In genomic region chr12:20018406-20018805, GRCh38 we compare ENCODE assay signal across 20 cellular contexts.
DNase-seq lines count a peak whose midpoint lies in the region; ATAC-seq, FAIRE-seq and TF ChIP-seq lines count a peak whose summit lies in the region.
"Had no signal": no experiment of that assay in that cellular context is flagged by ENCODE, and none has a peak within 500 bp of the region (broad histone marks: within the 10 kb centered on the region; RNA-seq: fewer than 3 reads in every experiment).

No MANE protein-coding gene starts in this region.

- TF ChIP-seq RAD21 in GM12878 (IDR thresholded peaks at IDR 0.05; ENCODE audit: insufficient read depth, low read depth, low read length), result no peak

- H3K36me3 ChIP-seq in GM12878 (ENCODE audit: control insufficient read depth in 2 of 2, insufficient read depth in 2 of 2, low read length in 1 of 2), result no peaks in the 10 kb centered on the region
- no peaks in the 10 kb centered on the region for H3K36me3 ChIP-seq in small intestine (ENCODE audit: control insufficient read depth in 2 of 2, insufficient read depth in 2 of 2, low read length in 2 of 2)

- DNase-seq in DMS53 (lab: John Stamatoyannopoulos, UW) (peak; percentile 96), LoVo (ENCODE audit: low spot score) (peak; percentile 80), GM12878 (ENCODE audit: low read depth, low spot score) (no peak), small intestine (peak; percentile 93), globus pallidus (ENCODE audit: low spot score) (no peak), SIG-M5 treated with dmso at 0.1 percent for 504 hours (lab: John Stamatoyannopoulos, UW; ENCODE audit: unreplicated experiment) (no peak)
- DNase-seq: ACHN, AML-193, GF-D8, H9, MV-4-11, NCI-H1436, NCI-H2029 treated with DMSO at 0.1 percent for 48 hours, NCI-H446 treated with DMSO at 0.1 percent for 48 hours, PC-3, SIG-M5 had no signal

- H3K9me3 ChIP-seq in GM12878 (replicated peaks; ENCODE audit: control insufficient read depth, insufficient read depth, low read length), result no peaks in the 10 kb centered on the region
- no peaks in the 10 kb centered on the region for H3K9me3 ChIP-seq in small intestine (ENCODE audit: control insufficient read depth, low read depth)

- H4K20me1 ChIP-seq in GM12878 (ENCODE audit: control insufficient read depth, insufficient read depth), result no peaks in the 10 kb centered on the region

- in situ Hi-C loops in GM12878 (cut with MboI), result no loop called here

- H2AFZ ChIP-seq in GM12878 (ENCODE audit: control insufficient read depth, low read depth, low read length), result no peak overlapping the region

- H3K79me2 ChIP-seq in GM12878 (ENCODE audit: control insufficient read depth, insufficient read depth, low read length), result no peaks in the 10 kb centered on the region

- no TSS peak for BruUV-seq in GM12878 (replicated peaks; lab: Mats Ljungman, UMichigan)

- FAIRE-seq in GM12878 (lab: Jason Lieb, UNC), result no peak
- no peak for FAIRE-seq in small intestine (lab: Jason Lieb, UNC)
- FAIRE-seq: GM19239 had no signal

- H3K4me2 ChIP-seq in GM12878 (ENCODE audit: control insufficient read depth, insufficient read depth), result no peak overlapping the region

- no peak for TF ChIP-seq EP300 in GM12878 (IDR thresholded peaks at IDR 0.05; ENCODE audit: borderline replicate concordance in 1 of 2, control insufficient read depth in 1 of 2, low read depth in 2 of 2, low read length in 2 of 2)

- H3K4me1 ChIP-seq in GM12878 (ENCODE audit: control insufficient read depth, insufficient read depth, low read length), result no peaks in the 10 kb centered on the region
- no peaks in the 10 kb centered on the region for H3K4me1 ChIP-seq in small intestine (ENCODE audit: control insufficient read depth in 2 of 2, insufficient read depth in 1 of 2, low read depth in 1 of 2, low read length in 1 of 2)

- H3K4me3 ChIP-seq in GM12878 (no peak overlapping the region), small intestine (ENCODE audit: low read depth in 1 of 2, low read length in 2 of 2) (no peak overlapping the region)

- CTCF ChIA-PET in GM12878 (lab: Yijun Ruan, JAX), result interaction anchor here (0.6 kb wide), 1 partner anchor 60 kb away, joined by 3 read pairs; no protein-coding TSS in a partner anchor

- H3K27me3 ChIP-seq in GM12878 (replicated peaks in 1 of 2; ENCODE audit: control insufficient read depth in 2 of 2, insufficient read depth in 2 of 2, low read length in 1 of 2) (no peaks in the 10 kb centered on the region), small intestine (ENCODE audit: control insufficient read depth in 2 of 2, insufficient read depth in 2 of 2, low read length in 2 of 2) (no peaks in the 10 kb centered on the region)

- RAD21 ChIA-PET in GM12878 (lab: Charles Lee; ENCODE audit: unreplicated experiment), result no interaction called here

- H3K27ac ChIP-seq in GM12878 (ENCODE audit: control insufficient read depth, insufficient read depth) (no peak overlapping the region), small intestine (ENCODE audit: low read depth in 1 of 2, low read length in 1 of 2) (no peak overlapping the region)
- H3K27ac ChIP-seq: C4-2B, RWPE1 had no signal

- POLR2A ChIA-PET in GM12878 (lab: Charles Lee), result no interaction called here

- TF ChIP-seq POLR2A in GM12878 (IDR thresholded peaks at IDR 0.05; ENCODE audit: low read depth, low read length), result no peak

- no peak for TF ChIP-seq CTCF in GM12878 (IDR thresholded peaks at IDR 0.05 in 2 of 3, conservative IDR thresholded peaks at IDR 0.05 in 1 of 3; ENCODE audit: control insufficient read depth in 2 of 3, extremely low read depth in 1 of 3, insufficient read depth in 1 of 3, low read depth in 3 of 3, low read length in 3 of 3)

- SMC1A ChIA-PET in GM12878 (lab: Charles Lee; ENCODE audit: uncharacterized antibody, unreplicated experiment), result no interaction called here

- WGBS in GM12878 (ENCODE audit: insufficient coverage, insufficient replicate concordance, low lambda C conversion rate, missing lambda C conversion rate), result 0% methylated on average over 3 of the region's 3 CpGs
- 3 to 42% (median 19%) methylated on average over 3 of the region's 3 CpGs for WGBS in small intestine, 3 donors

- no peak overlapping the region for H3K9ac ChIP-seq in GM12878 (ENCODE audit: control insufficient read depth, insufficient read depth, low read length)

- ATAC-seq in GM12878 (no peak), HG03039 (IDR thresholded peaks at IDR 0.05; ENCODE audit: unreplicated experiment) (no peak)
- ATAC-seq: PC-3 had no signal

- intact Hi-C loops in GM12878 (cut with micrococcal nuclease; ENCODE audit: unreplicated experiment), result no loop called here

TF ChIP-seq in GM12878, 131 proteins besides CTCF, POLR2A, EP300 and RAD21:
- TF ChIP-seq ZNF384 (IDR thresholded peaks at IDR 0.05; ENCODE audit: borderline replicate concordance, low read depth, low read length) (peak; percentile 19; the same call in 1 of the 2 replicates), ZNF207 (IDR thresholded peaks at IDR 0.05; ENCODE audit: borderline replicate concordance) (no peak), KDM1A (IDR thresholded peaks at IDR 0.05; ENCODE audit: borderline replicate concordance) (no peak), SMAD1 (IDR thresholded peaks at IDR 0.05; ENCODE audit: low read depth, partially characterized antibody) (no peak), CHD1 (IDR thresholded peaks at IDR 0.05; ENCODE audit: low read depth, low read length) (no peak)
- TF ChIP-seq, protein P1, sequence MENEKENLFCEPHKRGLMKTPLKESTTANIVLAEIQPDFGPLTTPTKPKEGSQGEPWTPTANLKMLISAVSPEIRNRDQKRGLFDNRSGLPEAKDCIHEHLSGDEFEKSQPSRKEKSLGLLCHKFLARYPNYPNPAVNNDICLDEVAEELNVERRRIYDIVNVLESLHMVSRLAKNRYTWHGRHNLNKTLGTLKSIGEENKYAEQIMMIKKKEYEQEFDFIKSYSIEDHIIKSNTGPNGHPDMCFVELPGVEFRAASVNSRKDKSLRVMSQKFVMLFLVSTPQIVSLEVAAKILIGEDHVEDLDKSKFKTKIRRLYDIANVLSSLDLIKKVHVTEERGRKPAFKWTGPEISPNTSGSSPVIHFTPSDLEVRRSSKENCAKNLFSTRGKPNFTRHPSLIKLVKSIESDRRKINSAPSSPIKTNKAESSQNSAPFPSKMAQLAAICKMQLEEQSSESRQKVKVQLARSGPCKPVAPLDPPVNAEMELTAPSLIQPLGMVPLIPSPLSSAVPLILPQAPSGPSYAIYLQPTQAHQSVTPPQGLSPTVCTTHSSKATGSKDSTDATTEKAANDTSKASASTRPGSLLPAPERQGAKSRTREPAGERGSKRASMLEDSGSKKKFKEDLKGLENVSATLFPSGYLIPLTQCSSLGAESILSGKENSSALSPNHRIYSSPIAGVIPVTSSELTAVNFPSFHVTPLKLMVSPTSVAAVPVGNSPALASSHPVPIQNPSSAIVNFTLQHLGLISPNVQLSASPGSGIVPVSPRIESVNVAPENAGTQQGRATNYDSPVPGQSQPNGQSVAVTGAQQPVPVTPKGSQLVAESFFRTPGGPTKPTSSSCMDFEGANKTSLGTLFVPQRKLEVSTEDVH (IDR thresholded peaks at IDR 0.05; ENCODE audit: low read depth, partially characterized antibody), result no peak

Comparison
In these comparisons a context has a peak if more than half of its experiments do, and no peak if none do; other contexts are left out.
1. DNase-seq: peak in DMS53 (single experiment), LoVo (single experiment) and small intestine (single experiment); none in GM12878 (single experiment), globus pallidus (single experiment) and SIG-M5 treated with dmso at 0.1 percent for 504 hours (single experiment).